In the genomic region with DNA sequence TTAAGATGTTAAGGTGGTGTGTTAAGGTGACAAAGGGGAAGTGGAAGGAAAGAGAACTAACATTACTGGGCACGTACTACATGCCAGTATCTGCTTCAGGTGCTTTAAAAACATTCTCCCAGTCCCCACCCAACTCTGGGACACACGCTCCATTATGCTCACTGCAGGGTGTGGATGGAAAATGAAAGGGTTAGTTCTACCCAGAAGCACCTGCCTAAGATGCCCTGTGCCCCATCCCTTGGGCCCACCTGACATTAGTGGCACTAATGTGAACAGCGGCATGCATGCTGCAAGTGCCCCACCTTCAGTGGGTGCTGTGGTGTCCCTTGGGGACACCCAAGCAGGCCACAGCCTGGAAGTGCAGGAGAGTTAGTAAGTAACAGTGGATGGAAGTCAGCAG, we compare ENCODE assay signal across 27 cellular contexts.
"Had no signal": no experiment of that assay in that cellular context is flagged by ENCODE, and none has a peak within 500 bp of the region (broad histone marks: within the 10 kb centered on the region; RNA-seq: fewer than 3 reads in every experiment).

No MANE protein-coding gene starts in this region.

- H3K4me1 ChIP-seq: body of pancreas, breast epithelium had no signal

- H3K27ac ChIP-seq: body of pancreas, breast epithelium had no signal

- H3K9me3 Mint-ChIP-seq: activated CD4-positive, alpha-beta T cell treated with anti-CD3 and anti-CD28 coated beads, Interleukin-2, amount 10 ng/mL, durations not matched to agents 24 days and 14 days; activated CD8-positive, alpha-beta T cell treated with anti-CD3 and anti-CD28 coated beads for 36 hours; activated naive CD4-positive, alpha-beta T cell treated with anti-CD3 and anti-CD28 coated beads, Interleukin-2, amount 50 U/mL, for 24 hours; activated naive CD8-positive, alpha-beta T cell treated with anti-CD3 and anti-CD28 coated beads, Interleukin-2, amount 10 ng/mL, durations not matched to agents 7 days and 5 days; activated T-cell treated with anti-CD3 and anti-CD28 coated beads, Interleukin-2, amount 50 U/mL, for 72 hours; activated T-helper 2 cell treated with anti-CD3 and anti-CD28 coated beads, Interferon-gamma antibody, Interleukin-2, Interleukin-4, amounts not matched to agents 10 μg/mL and 5 μg/mL and 100 μg/mL, durations not matched to agents 14 hours and 24 hours and 36 hours; T-helper 2 cell treated with Interferon-gamma antibody and Interleukin-4, amounts not matched to agents 5 μg/mL and 100 μg/mL, for 36 hours had no signal

- DNase-seq: activated CD4-positive, alpha-beta T cell treated with anti-CD3 and anti-CD28 coated beads, Interleukin-2, amount 10 ng/mL, durations not matched to agents 24 days and 14 days; activated CD4-positive, alpha-beta T cell treated with anti-CD3 and anti-CD28 coated beads, Interleukin-2, amount 50 U/mL, for 4 hours; activated CD8-positive, alpha-beta T cell treated with anti-CD3 and anti-CD28 coated beads for 36 hours; activated gamma-delta T cell; activated naive CD4-positive, alpha-beta T cell treated with Interleukin-2 at 50 U/mL for 16 hours; activated naive CD8-positive, alpha-beta T cell treated with anti-CD3 and anti-CD28 coated beads, Interleukin-2, amount 10 ng/mL, durations not matched to agents 7 days and 5 days; activated T-cell treated with anti-CD3 and anti-CD28 coated beads, Interleukin-2, amount 50 U/mL, for 1 hour; activated T-cell treated with anti-CD3 and anti-CD28 coated beads, Interleukin-2, amount 50 U/mL, for 72 hours; body of pancreas; IMR-90; MG63; MV-4-11; NCI-H1092; NCI-H1436 treated with DMSO at 0.1 percent for 48 hours; NCI-H1694 treated with DMSO at 0.1 percent for 48 hours; NCI-H2029; NCI-H345; NCI-H524 treated with DMSO at 0.1 percent for 48 hours; NCI-H748 treated with DMSO at 0.1 percent for 48 hours; OCI-M1; Right ventricle myocardium superior; SW 1271 had no signal

- H3K9me3 ChIP-seq: body of pancreas, breast epithelium, MG63 had no signal

- H3K4me3 ChIP-seq: body of pancreas, breast epithelium, K562, MG63 had no signal

- H3K36me3 ChIP-seq: breast epithelium, MG63 had no signal

- H3K4me3 Mint-ChIP-seq: activated CD4-positive, alpha-beta T cell treated with anti-CD3 and anti-CD28 coated beads, Interleukin-2, amount 10 ng/mL, durations not matched to agents 24 days and 14 days; activated CD8-positive, alpha-beta T cell treated with anti-CD3 and anti-CD28 coated beads for 36 hours; activated naive CD4-positive, alpha-beta T cell treated with anti-CD3 and anti-CD28 coated beads, Interleukin-2, amount 50 U/mL, for 24 hours; activated naive CD8-positive, alpha-beta T cell treated with anti-CD3 and anti-CD28 coated beads, Interleukin-2, amount 10 ng/mL, durations not matched to agents 7 days and 5 days; activated T-cell treated with anti-CD3 and anti-CD28 coated beads, Interleukin-2, amount 50 U/mL, for 72 hours; T-helper 2 cell treated with Interferon-gamma antibody and Interleukin-4, amounts not matched to agents 5 μg/mL and 100 μg/mL, for 36 hours had no signal

- H3K27ac Mint-ChIP-seq: activated CD4-positive, alpha-beta T cell treated with anti-CD3 and anti-CD28 coated beads, Interleukin-2, amount 10 ng/mL, durations not matched to agents 24 days and 14 days; activated CD8-positive, alpha-beta T cell treated with anti-CD3 and anti-CD28 coated beads for 36 hours; activated naive CD4-positive, alpha-beta T cell treated with anti-CD3 and anti-CD28 coated beads, Interleukin-2, amount 50 U/mL, for 24 hours; activated naive CD8-positive, alpha-beta T cell treated with anti-CD3 and anti-CD28 coated beads, Interleukin-2, amount 10 ng/mL, durations not matched to agents 7 days and 5 days; activated T-cell treated with anti-CD3 and anti-CD28 coated beads, Interleukin-2, amount 50 U/mL, for 72 hours; activated T-helper 2 cell treated with anti-CD3 and anti-CD28 coated beads, Interferon-gamma antibody, Interleukin-2, Interleukin-4, amounts not matched to agents 10 μg/mL and 5 μg/mL and 100 μg/mL, durations not matched to agents 14 hours and 24 hours and 36 hours; T-helper 2 cell treated with Interferon-gamma antibody and Interleukin-4, amounts not matched to agents 5 μg/mL and 100 μg/mL, for 36 hours had no signal

- H3K4me1 Mint-ChIP-seq: activated CD4-positive, alpha-beta T cell treated with anti-CD3 and anti-CD28 coated beads, Interleukin-2, amount 10 ng/mL, durations not matched to agents 24 days and 14 days; activated naive CD4-positive, alpha-beta T cell treated with anti-CD3 and anti-CD28 coated beads, Interleukin-2, amount 50 U/mL, for 24 hours; activated naive CD8-positive, alpha-beta T cell treated with anti-CD3 and anti-CD28 coated beads, Interleukin-2, amount 10 ng/mL, durations not matched to agents 7 days and 5 days had no signal

- ATAC-seq: activated CD8-positive, alpha-beta T cell treated with anti-CD3 and anti-CD28 coated beads for 36 hours; activated T-cell treated with anti-CD3 and anti-CD28 coated beads, Interleukin-2, amount 50 U/mL, for 72 hours; body of pancreas; K562 had no signal

- H3K27me3 ChIP-seq: body of pancreas, breast epithelium, MG63 had no signal

- H3K36me3 Mint-ChIP-seq: activated naive CD4-positive, alpha-beta T cell treated with anti-CD3 and anti-CD28 coated beads, Interleukin-2, amount 50 U/mL, for 24 hours; activated naive CD8-positive, alpha-beta T cell treated with anti-CD3 and anti-CD28 coated beads, Interleukin-2, amount 10 ng/mL, durations not matched to agents 7 days and 5 days had no signal

- H3K27me3 Mint-ChIP-seq: activated CD4-positive, alpha-beta T cell treated with anti-CD3 and anti-CD28 coated beads, Interleukin-2, amount 10 ng/mL, durations not matched to agents 24 days and 14 days; activated CD8-positive, alpha-beta T cell treated with anti-CD3 and anti-CD28 coated beads for 36 hours had no signal
